15 cellular contexts compared by ENCODE assay signal in the genomic region with DNA sequence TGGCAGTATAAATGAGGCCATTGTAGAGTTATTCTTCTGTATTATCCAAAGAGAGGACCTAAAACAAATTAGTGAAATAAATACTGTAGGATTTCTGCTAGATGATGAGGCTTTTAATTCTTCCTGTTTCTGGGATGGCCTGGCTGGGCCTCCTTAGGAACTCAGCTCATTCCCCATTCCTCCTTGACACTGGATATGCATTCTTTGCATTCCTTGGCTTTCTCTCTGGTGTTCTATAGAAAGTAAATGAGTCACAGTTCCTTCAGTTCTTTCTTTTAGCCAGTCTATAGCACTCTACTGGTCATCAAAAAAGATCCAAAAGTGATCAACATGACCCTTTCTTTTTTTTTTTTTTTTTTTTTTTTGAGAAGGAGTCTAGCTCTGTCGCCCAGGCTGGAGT. TPM values are rescaled to one million over a fixed set of nuclear protein-coding genes. Genes with fewer than 3 reads are reported as not detected.
DNase-seq lines count a peak whose midpoint lies in the region; TF ChIP-seq lines count a peak whose summit lies in the region.
"Had no signal": no experiment of that assay in that cellular context is flagged by ENCODE, and none has a peak within 500 bp of the region (broad histone marks: within the 10 kb centered on the region; RNA-seq: fewer than 3 reads in every experiment).

No MANE protein-coding gene starts in this region.

- TF ChIP-seq CTCF in MCF 10A (IDR thresholded peaks at IDR 0.05; ENCODE audit: unreplicated experiment): no peak
- no peak for TF ChIP-seq CTCF in breast epithelium (IDR thresholded peaks at IDR 0.05)

- H3K27ac Mint-ChIP-seq in MCF 10A (ENCODE audit: low read depth, unreplicated experiment): no peak overlapping the region
- H3K27ac Mint-ChIP-seq: CD4-positive, alpha-beta memory T cell had no signal

- no peaks in the 10 kb centered on the region for H3K9me3 Mint-ChIP-seq in MCF 10A (ENCODE audit: unreplicated experiment)

- DNase-seq in MCF 10A (ENCODE audit: unreplicated experiment) (peak; percentile 1), breast epithelium (ENCODE audit: low spot score in 2 of 2) (no peak), foreskin melanocyte (peak; percentile 70), DMS79 treated with DMSO at 0.1 percent for 48 hours (lab: John Stamatoyannopoulos, UW) (no peak), HuH-7.5 (ENCODE audit: low spot score) (no peak), NCI-H2171 (lab: John Stamatoyannopoulos, UW) (no peak)
- DNase-seq: CD4-positive, alpha-beta memory T cell; effector CD8-positive, alpha-beta T cell; NCI-H446; stimulated activated CD4-positive, alpha-beta T cell treated with anti-CD3 and anti-CD28 coated beads, Interleukin-12 subunit alpha, Interleukin-12 subunit beta, amount 100 ng/mL, for 4 hours had no signal

- POLR2A ChIA-PET in MCF 10A (lab: Yijun Ruan, JAX): no interaction called here

- H3K36me3 ChIP-seq in breast epithelium: no peaks in the 10 kb centered on the region
- H3K36me3 ChIP-seq: ascending aorta had no signal

- no peak overlapping the region for H3K4me3 ChIP-seq in breast epithelium
- H3K4me3 ChIP-seq: ascending aorta had no signal

- peaks cover 3 to 10% of the 10 kb centered on the region in 2 donors for H3K9me3 ChIP-seq in breast epithelium
- H3K9me3 ChIP-seq: ascending aorta had no signal

- no peak overlapping the region for H3K27ac ChIP-seq in breast epithelium
- H3K27ac ChIP-seq: 22Rv1, ascending aorta had no signal

- intact Hi-C loops in MCF 10A (cut with micrococcal nuclease): no loop called here
- intact Hi-C loops in breast epithelium (cut with DNase I; ENCODE audit: low total_unique reads): loop anchor here (1.0 kb wide), 1 partner anchor 12 kb away; no protein-coding TSS in a partner anchor

- no peak for TF ChIP-seq POLR2A in breast epithelium (IDR thresholded peaks at IDR 0.05)

- peaks cover 16% of the 10 kb centered on the region for H3K27me3 Mint-ChIP-seq in MCF 10A (ENCODE audit: insufficient read depth, unreplicated experiment)

- H3K36me3 Mint-ChIP-seq in MCF 10A (ENCODE audit: insufficient read depth, unreplicated experiment): no peaks in the 10 kb centered on the region

- CTCF ChIA-PET in MCF 10A (lab: Yijun Ruan, JAX): interaction anchor here (0.6 to 0.7 kb wide), 3 partner anchors 18 to 89 kb away, joined by 3 to 4 read pairs (median 3); no protein-coding TSS in a partner anchor

- H3K4me1 Mint-ChIP-seq in MCF 10A (ENCODE audit: insufficient read depth, unreplicated experiment): no peaks in the 10 kb centered on the region
- H3K4me1 Mint-ChIP-seq: CD4-positive, alpha-beta memory T cell had no signal

- peaks cover 0 to 6% of the 10 kb centered on the region in 2 donors for H3K27me3 ChIP-seq in breast epithelium
- H3K27me3 ChIP-seq: ascending aorta had no signal

- no TSS peak for BruUV-seq in MCF 10A (replicated peaks; lab: Mats Ljungman, UMichigan)

- H3K4me3 Mint-ChIP-seq in MCF 10A (ENCODE audit: unreplicated experiment): no peak overlapping the region
- H3K4me3 Mint-ChIP-seq: CD4-positive, alpha-beta memory T cell had no signal

- H3K4me1 ChIP-seq in breast epithelium: no peaks in the 10 kb centered on the region
- H3K4me1 ChIP-seq: ascending aorta had no signal

RNA-seq across cellular contexts. Expression of a gene that starts 8.6 kb away (rescaled TPM):
- total RNA-seq in MCF 10A (2022) (not detected in 2 replicates), breast epithelium (not detected)
- total RNA-seq: ascending aorta; CD4-positive, alpha-beta memory T cell; fibroblast of villous mesenchyme; kidney epithelial cell; posterior vena cava had no signal

RNA-seq across cellular contexts. Expression of a gene that starts 9.2 kb away (rescaled TPM):
- total RNA-seq in MCF 10A (2022) (not detected in 2 replicates), breast epithelium (not detected)
- total RNA-seq: ascending aorta; CD4-positive, alpha-beta memory T cell; fibroblast of villous mesenchyme; kidney epithelial cell; posterior vena cava had no signal

RNA-seq across cellular contexts. Expression of a gene that starts 9.3 kb away (rescaled TPM):
- not detected in 2 replicates for total RNA-seq in MCF 10A (2022)
- not detected for total RNA-seq in breast epithelium
- total RNA-seq: ascending aorta; CD4-positive, alpha-beta memory T cell; fibroblast of villous mesenchyme; kidney epithelial cell; posterior vena cava had no signal

RNA-seq across cellular contexts. Expression of a gene that starts 32.9 kb away (rescaled TPM):
- not detected in 2 replicates for total RNA-seq in MCF 10A (2022)
- total RNA-seq in breast epithelium: not detected
- total RNA-seq: ascending aorta; CD4-positive, alpha-beta memory T cell; fibroblast of villous mesenchyme; kidney epithelial cell; posterior vena cava had no signal

RNA-seq across cellular contexts. Expression of a gene that starts 40.1 kb away (rescaled TPM):
- total RNA-seq in MCF 10A (2022) (not detected in 2 replicates), breast epithelium (under 1 TPM in 1 of 3 donors, not detected in 2; 0.48 TPM)
- total RNA-seq: ascending aorta; CD4-positive, alpha-beta memory T cell; fibroblast of villous mesenchyme; kidney epithelial cell; posterior vena cava had no signal

Comparison
In these comparisons a context has a peak if more than half of its experiments do, and no peak if none do; other contexts are left out.
1. DNase-seq: peak in MCF 10A (single experiment) and foreskin melanocyte (single experiment); none in breast epithelium (0 of 2), DMS79 treated with DMSO at 0.1 percent for 48 hours (single experiment), HuH-7.5 (single experiment) and NCI-H2171 (single experiment).